Comparison of ENCODE assay signal across 9 cellular contexts in genomic region chr1:153540394-153541361, GRCh38. TPM values are rescaled to one million over a fixed set of nuclear protein-coding genes. Genes with fewer than 3 reads are reported as not detected.
A peak's percentile ranks its signal among the peaks of the same experiment; 100 is the strongest.
DNase-seq lines count a peak whose midpoint lies in the region; ATAC-seq, FAIRE-seq and TF ChIP-seq lines count a peak whose summit lies in the region.
"Had no signal": no experiment of that assay in that cellular context is flagged by ENCODE, and none has a peak within 500 bp of the region (broad histone marks: within the 10 kb centered on the region; RNA-seq: fewer than 3 reads in every experiment).

S100A5 (minus strand) TSS chr1:153540934; CDS start chr1:153540191, 743 bp downstream.

- H3K9me3 Mint-ChIP-seq in osteocyte (ENCODE audit: unreplicated experiment) = no peaks in the 10 kb centered on the region

- H3K4me3 ChIP-seq in GM12878 (no peak within 1 kb of the TSS), uterus (no peak within 1 kb of the TSS)

- DNase-seq in HCEC 1CT = peak; percentile 65
- peak; percentile 73 for DNase-seq in SW480 (ENCODE audit: low spot score)
- no peak for DNase-seq in GM12878 (ENCODE audit: low read depth, low spot score)
- no peak for DNase-seq in osteocyte (ENCODE audit: extremely low spot score, unreplicated experiment)
- DNase-seq in NCI-H2227 treated with DMSO at 0.1 percent for 48 hours (lab: John Stamatoyannopoulos, UW) = no peak
- DNase-seq in uterus = no peak
- no peak for DNase-seq in globus pallidus (ENCODE audit: low spot score)

- TF ChIP-seq RAD21 in GM12878 (IDR thresholded peaks at IDR 0.05; ENCODE audit: insufficient read depth, low read depth, low read length) = no peak

- H2AFZ ChIP-seq in GM12878 (ENCODE audit: control insufficient read depth, low read depth, low read length) = peak within 1 kb of the TSS; percentile 69

- H3K9me3 ChIP-seq in GM12878 (replicated peaks; ENCODE audit: control insufficient read depth, insufficient read depth, low read length) (no peaks in the 10 kb centered on the region), uterus (no peaks in the 10 kb centered on the region)

- SMC1A ChIA-PET in GM12878 (lab: Charles Lee; ENCODE audit: uncharacterized antibody, unreplicated experiment) = interaction anchor here (0.6 to 2.3 kb wide), 5 partner anchors 9 to 26 kb away, joined by 3 to 8 read pairs (median 3); no protein-coding TSS in a partner anchor

- TF ChIP-seq CTCF in GM12878 (IDR thresholded peaks at IDR 0.05 in 2 of 3, conservative IDR thresholded peaks at IDR 0.05 in 1 of 3; ENCODE audit: control insufficient read depth in 2 of 3, extremely low read depth in 1 of 3, insufficient read depth in 1 of 3, low read depth in 3 of 3, low read length in 3 of 3) (no peak), osteocyte (IDR thresholded peaks at IDR 0.05) (no peak), uterus (IDR thresholded peaks at IDR 0.05) (no peak)

- H3K4me2 ChIP-seq in GM12878 (ENCODE audit: control insufficient read depth, insufficient read depth) = no peak within 1 kb of the TSS

- H3K27ac ChIP-seq in GM12878 (ENCODE audit: control insufficient read depth, insufficient read depth) = no peak within 1 kb of the TSS
- peak within 1 kb of the TSS in 1 of 2 donors; percentile 27 for H3K27ac ChIP-seq in uterus

- no peaks in the 10 kb centered on the region for H4K20me1 ChIP-seq in GM12878 (ENCODE audit: control insufficient read depth, insufficient read depth)

- CTCF ChIA-PET in GM12878 (lab: Yijun Ruan, JAX) = interaction anchor here (0.6 to 1.6 kb wide), 8 partner anchors 8 to 86 kb away, joined by 3 to 9 read pairs (median 4); partner anchors contain the start of genes S100A13 and S100A2

- peak; percentile 31 for FAIRE-seq in GM12878 (lab: Jason Lieb, UNC)
- FAIRE-seq: endometrium had no signal

- no peaks in the 10 kb centered on the region for H3K27me3 Mint-ChIP-seq in osteocyte (ENCODE audit: unreplicated experiment)

- peaks cover 30% of the 10 kb centered on the region for H3K4me1 ChIP-seq in GM12878 (ENCODE audit: control insufficient read depth, insufficient read depth, low read length)
- H3K4me1 ChIP-seq in uterus = peaks cover 5 to 12% of the 10 kb centered on the region in 2 donors

- peak within 1 kb of the TSS; percentile 99 for H3K27ac Mint-ChIP-seq in osteocyte (ENCODE audit: unreplicated experiment)

- intact Hi-C loops in GM12878 (cut with micrococcal nuclease; ENCODE audit: unreplicated experiment) (no loop called here), uterus (cut with DNase I; ENCODE audit: low total_unique reads) (no loop called here)

- TF ChIP-seq POLR2A in GM12878 (IDR thresholded peaks at IDR 0.05; ENCODE audit: low read depth, low read length) = no peak
- TF ChIP-seq POLR2A in uterus (IDR thresholded peaks at IDR 0.05) = no peak

- no peaks in the 10 kb centered on the region for H3K36me3 ChIP-seq in GM12878 (ENCODE audit: control insufficient read depth in 2 of 2, insufficient read depth in 2 of 2, low read length in 1 of 2)
- no peaks in the 10 kb centered on the region for H3K36me3 ChIP-seq in uterus

- H3K27me3 ChIP-seq in GM12878 (replicated peaks in 1 of 2; ENCODE audit: control insufficient read depth in 2 of 2, insufficient read depth in 2 of 2, low read length in 1 of 2) (no peaks in the 10 kb centered on the region), uterus (no peaks in the 10 kb centered on the region)

- no peak within 1 kb of the TSS for H3K9ac ChIP-seq in GM12878 (ENCODE audit: control insufficient read depth, insufficient read depth, low read length)

- BruUV-seq in GM12878 (replicated peaks; lab: Mats Ljungman, UMichigan) = no TSS peak

- H3K36me3 Mint-ChIP-seq in osteocyte (ENCODE audit: unreplicated experiment) = no peaks in the 10 kb centered on the region

- no peak for ATAC-seq in GM12878
- ATAC-seq in HG03280 (IDR thresholded peaks at IDR 0.05; ENCODE audit: unreplicated experiment) = no peak

- TF ChIP-seq EP300 in GM12878 (IDR thresholded peaks at IDR 0.05; ENCODE audit: borderline replicate concordance in 1 of 2, control insufficient read depth in 1 of 2, low read depth in 2 of 2, low read length in 2 of 2) = no peak

- in situ Hi-C loops in GM12878 (cut with MboI) = no loop called here

- WGBS in GM12878 (ENCODE audit: insufficient coverage, insufficient replicate concordance, low lambda C conversion rate, missing lambda C conversion rate) = 50% methylated on average over 11 of the region's 11 CpGs

- no peak within 1 kb of the TSS for H3K4me3 Mint-ChIP-seq in osteocyte (ENCODE audit: unreplicated experiment)

- RAD21 ChIA-PET in GM12878 (lab: Charles Lee; ENCODE audit: unreplicated experiment) = interaction anchor here (0.9 to 1.4 kb wide), 3 partner anchors 12 to 27 kb away, joined by 3 to 5 read pairs (median 3); no protein-coding TSS in a partner anchor

- POLR2A ChIA-PET in GM12878 (lab: Charles Lee) = interaction anchor here (0.6 to 0.8 kb wide), 3 partner anchors 11 to 120 kb away, joined by 3 read pairs; no protein-coding TSS in a partner anchor

- H3K79me2 ChIP-seq in GM12878 (ENCODE audit: control insufficient read depth, insufficient read depth, low read length) = no peaks in the 10 kb centered on the region

- H3K4me1 Mint-ChIP-seq in osteocyte (ENCODE audit: unreplicated experiment) = peaks cover 72% of the 10 kb centered on the region

TF ChIP-seq in GM12878, 131 proteins besides CTCF, POLR2A, EP300 and RAD21:
- peak; percentile 52 for TF ChIP-seq IKZF1 (conservative IDR thresholded peaks at IDR 0.05)
- peak; percentile 73 for TF ChIP-seq SPI1 (IDR thresholded peaks at IDR 0.05; ENCODE audit: borderline replicate concordance, insufficient read depth, low read depth, low read length)
- TF ChIP-seq IKZF2 (IDR thresholded peaks at IDR 0.05) = 0 out of 4 replicates have a peak, but pooled peaks of 1 of the 2 experiments have one; percentile 15
- no peak for TF ChIP-seq FOS (IDR thresholded peaks at IDR 0.05; ENCODE audit: borderline replicate concordance, extremely low read depth, insufficient read length)
- TF ChIP-seq RUNX3 (IDR thresholded peaks at IDR 0.05; ENCODE audit: low read length) = peak; percentile 59

RNA-seq across cellular contexts. Expression of gene S100A5, which starts in this region (rescaled TPM):
- total RNA-seq in GM12878 (2013; cell fraction: nucleolus; rRNA removed) = not detected in 2 replicates
- not detected in 2 replicates for total RNA-seq in GM12878 (2014; rRNA removed)
- total RNA-seq in GM12878 (2014; rRNA removed; fragmentation: Illumina TruSeq; extraction: Trizol) = 0.63 TPM in 1 of 2 replicates, not detected in the other
- 0.45 and 0.49 TPM in 2 replicates for total RNA-seq in GM12878 (2021)
- polyA plus RNA-seq in GM12878 (2011; ENCODE audit: low read depth) = not detected
- polyA plus RNA-seq in GM12878 (2011; rRNA removed) = not detected in 2 replicates
- polyA plus RNA-seq in GM12878 (2011; cell fraction: cytosol; rRNA removed) = 0.22 TPM in 1 of 2 replicates, not detected in the other
- not detected in 2 replicates for polyA plus RNA-seq in GM12878 (2011; cell fraction: nucleus; rRNA removed)
- polyA plus RNA-seq in GM12878 (2012) = 0.83 TPM in 1 of 2 replicates, not detected in the other
- not detected in 2 replicates for polyA plus RNA-seq in GM12878 (2014; fragmentation: Illumina TruSeq; extraction: Trizol)
- under 1 TPM; 0.47 to 0.75 TPM for polyA plus RNA-seq in GM12878 (2014; fragmentation: Nextera tagmentation; extraction: Ambion mirVana)
- polyA plus RNA-seq in GM12878 (2014; rRNA removed) = 0.28 TPM in 1 of 2 replicates, not detected in the other
- polyA plus RNA-seq in GM12878 (2016; fragmentation: Nextera tagmentation; extraction: Ambion mirVana) = not detected
- not detected in 2 replicates for polyA minus RNA-seq in GM12878 (2011; rRNA and poly(A)+ RNA removed)
- polyA minus RNA-seq in GM12878 (2011; cell fraction: cytosol; rRNA and poly(A)+ RNA removed) = not detected in 2 replicates
- not detected in 2 replicates for polyA minus RNA-seq in GM12878 (2011; cell fraction: nucleus; rRNA and poly(A)+ RNA removed)
- total RNA-seq in osteocyte = 1.0 TPM in 1 of 2 replicates, not detected in the other
- not detected for total RNA-seq in uterus

Comparison
In these comparisons a context has a peak if more than half of its experiments do, and no peak if none do; other contexts are left out.
1. DNase-seq: peak in HCEC 1CT (single experiment) and SW480 (single experiment); none in GM12878 (single experiment), osteocyte (single experiment), NCI-H2227 treated with DMSO at 0.1 percent for 48 hours (single experiment), uterus (0 of 2) and globus pallidus (single experiment).